ENCODE assay signal across 13 cellular contexts in genomic region chr11:73158356-73159051, GRCh38. TPM values are rescaled to one million over a fixed set of nuclear protein-coding genes. Genes with fewer than 3 reads are reported as not detected.
DNase-seq lines count a peak whose midpoint lies in the region; ATAC-seq and TF ChIP-seq lines count a peak whose summit lies in the region.
"Had no signal": no experiment of that assay in that cellular context is flagged by ENCODE, and none has a peak within 500 bp of the region (broad histone marks: within the 10 kb centered on the region; RNA-seq: fewer than 3 reads in every experiment).

No MANE protein-coding gene starts in this region.

- no peaks in the 10 kb centered on the region for H3K79me2 ChIP-seq in neural progenitor cell (ENCODE audit: low read depth)

- TF ChIP-seq POLR2A in body of pancreas (IDR thresholded peaks at IDR 0.05): no peak

- H3K9me3 ChIP-seq in Caco-2 (no peaks in the 10 kb centered on the region), neural progenitor cell (ENCODE audit: low read depth) (no peaks in the 10 kb centered on the region), body of pancreas (no peaks in the 10 kb centered on the region)
- H3K9me3 ChIP-seq: breast epithelium had no signal

- BruUV-seq in Caco-2 (replicated peaks; lab: Mats Ljungman, UMichigan): no TSS peak

- H3K27ac Mint-ChIP-seq in Caco-2 (ENCODE audit: unreplicated experiment): no peak overlapping the region
- peak overlapping the region; percentile 17 for H3K27ac Mint-ChIP-seq in neural progenitor cell
- H3K27ac Mint-ChIP-seq: activated CD4-positive, alpha-beta memory T cell treated with anti-CD3 and anti-CD28 coated beads, Interleukin-2, amount 10 ng/mL, durations not matched to agents 7 days and 5 days had no signal

- H3K4me1 ChIP-seq in Caco-2 (peaks cover 46% of the 10 kb centered on the region), neural progenitor cell (no peaks in the 10 kb centered on the region), body of pancreas (no peaks in the 10 kb centered on the region)
- H3K4me1 ChIP-seq: breast epithelium had no signal

- no peak overlapping the region for H3K4me2 ChIP-seq in neural progenitor cell

- H3K4me3 Mint-ChIP-seq in Caco-2 (ENCODE audit: unreplicated experiment) (no peak overlapping the region), neural progenitor cell (no peak overlapping the region)
- H3K4me3 Mint-ChIP-seq: activated CD4-positive, alpha-beta memory T cell treated with anti-CD3 and anti-CD28 coated beads, Interleukin-2, amount 10 ng/mL, durations not matched to agents 7 days and 5 days; CD8-positive, alpha-beta memory T cell had no signal

- POLR2A ChIA-PET in Caco-2 (lab: Charles Lee): interaction anchor here (0.6 to 2.4 kb wide), 4 partner anchors 14 to 959 kb away, joined by 3 to 12 read pairs (median 3); partner anchors contain the start of gene FCHSD2

- H4K20me1 ChIP-seq in neural progenitor cell (ENCODE audit: low read depth): no peaks in the 10 kb centered on the region

- no peak overlapping the region for H3K4me3 ChIP-seq in Caco-2 (ENCODE audit: low read depth, low read length)
- H3K4me3 ChIP-seq in neural progenitor cell: no peak overlapping the region
- no peak overlapping the region for H3K4me3 ChIP-seq in body of pancreas
- H3K4me3 ChIP-seq: breast epithelium had no signal

- no peaks in the 10 kb centered on the region for H3K9me3 Mint-ChIP-seq in Caco-2 (ENCODE audit: unreplicated experiment)
- no peaks in the 10 kb centered on the region for H3K9me3 Mint-ChIP-seq in neural progenitor cell
- H3K9me3 Mint-ChIP-seq: activated CD4-positive, alpha-beta memory T cell treated with anti-CD3 and anti-CD28 coated beads, Interleukin-2, amount 10 ng/mL, durations not matched to agents 7 days and 5 days; CD8-positive, alpha-beta memory T cell had no signal

- H3K36me3 ChIP-seq in Caco-2 (ENCODE audit: control insufficient read depth, insufficient read depth, low read length): no peaks in the 10 kb centered on the region
- H3K36me3 ChIP-seq in neural progenitor cell: no peaks in the 10 kb centered on the region
- no peaks in the 10 kb centered on the region for H3K36me3 ChIP-seq in body of pancreas (replicated peaks in 1 of 2; ENCODE audit: insufficient read depth in 1 of 2, low read depth in 2 of 2)
- H3K36me3 ChIP-seq: breast epithelium had no signal

- H3K9ac ChIP-seq in neural progenitor cell: no peak overlapping the region

- no peak overlapping the region for H2AFZ ChIP-seq in neural progenitor cell (replicated peaks)

- no peaks in the 10 kb centered on the region for H3K27me3 Mint-ChIP-seq in Caco-2 (ENCODE audit: insufficient read depth, unreplicated experiment)
- H3K27me3 Mint-ChIP-seq in neural progenitor cell (ENCODE audit: insufficient read depth, low read depth): peaks cover 9% of the 10 kb centered on the region

- ATAC-seq in body of pancreas (no peak), GM21515 (IDR thresholded peaks at IDR 0.05; ENCODE audit: unreplicated experiment) (no peak)

- H3K36me3 Mint-ChIP-seq in Caco-2 (ENCODE audit: insufficient read depth, unreplicated experiment) (no peaks in the 10 kb centered on the region), neural progenitor cell (peaks cover 1% of the 10 kb centered on the region)
- H3K36me3 Mint-ChIP-seq: CD8-positive, alpha-beta memory T cell had no signal

- H3K27ac ChIP-seq in neural progenitor cell (no peak overlapping the region), body of pancreas (no peak overlapping the region)

- H3K27me3 ChIP-seq in Caco-2 (replicated peaks; ENCODE audit: control insufficient read depth, insufficient read depth, low read length) (no peaks in the 10 kb centered on the region), neural progenitor cell (no peaks in the 10 kb centered on the region), body of pancreas (no peaks in the 10 kb centered on the region)
- H3K27me3 ChIP-seq: breast epithelium had no signal

- intact Hi-C loops in Caco-2 (cut with micrococcal nuclease; ENCODE audit: unreplicated experiment): no loop called here
- intact Hi-C loops in body of pancreas (cut with DNase I): no loop called here

- CTCF ChIA-PET in Caco-2 (lab: Charles Lee): interaction anchor here (0.6 to 2.0 kb wide), 8 partner anchors 16 to 475 kb away, joined by 3 to 15 read pairs (median 4); partner anchors contain the start of gene FCHSD2

- peaks cover 29% of the 10 kb centered on the region for H3K4me1 Mint-ChIP-seq in Caco-2 (ENCODE audit: low read depth, unreplicated experiment)
- peaks cover 11% of the 10 kb centered on the region for H3K4me1 Mint-ChIP-seq in neural progenitor cell

- DNase-seq in Caco-2 (peak; percentile 63 to 87), NCI-H146 treated with DMSO at 0.1 percent for 48 hours (lab: John Stamatoyannopoulos, UW; ENCODE audit: unreplicated experiment) (peak; percentile 16), fibroblast of peridontal ligament (ENCODE audit: extremely low read depth) (peak; percentile 89), neural progenitor cell (ENCODE audit: low spot score) (no peak), NCI-H1436 treated with DMSO at 0.1 percent for 48 hours (lab: John Stamatoyannopoulos, UW) (no peak), body of pancreas (no peak), SW 1271 (lab: John Stamatoyannopoulos, UW) (no peak)
- DNase-seq: activated CD4-positive, alpha-beta memory T cell treated with anti-CD3 and anti-CD28 coated beads, Interleukin-2, amount 10 ng/mL, durations not matched to agents 7 days and 5 days; CD8-positive, alpha-beta memory T cell; GOT3; NCI-H2107 had no signal

- TF ChIP-seq CTCF in Caco-2 (IDR thresholded peaks at IDR 0.05; ENCODE audit: insufficient read depth in 1 of 2, low read depth in 1 of 2, low read length in 1 of 2, severe bottlenecking in 1 of 2, unreplicated experiment in 1 of 2) (no peak), neural progenitor cell (IDR thresholded peaks at IDR 0.05) (no peak), body of pancreas (IDR thresholded peaks at IDR 0.05) (no peak)

- H3F3A ChIP-seq in neural progenitor cell (ENCODE audit: low read depth): no peaks in the 10 kb centered on the region

- WGBS in body of pancreas, 2 donors: 74 to 78% methylated on average over 8 of the region's 8 CpGs

RNA-seq across cellular contexts. Expression of gene FCHSD2, which starts 16.4 kb away (rescaled TPM):
- total RNA-seq in Caco-2 (2022) (27.2 and 32.7 TPM in 2 replicates), neural progenitor cell (ENCODE audit: low replicate concordance) (15.6 and 22.2 TPM in 2 replicates), body of pancreas (1 to 10 TPM; 7.3 to 8.0 TPM)

RNA-seq across cellular contexts. Expression of gene P2RY2, which starts 59.6 kb away (rescaled TPM):
- 10.4 and 11.4 TPM in 2 replicates for total RNA-seq in Caco-2 (2022)
- 0.45 and 0.84 TPM in 2 replicates for total RNA-seq in neural progenitor cell (ENCODE audit: low replicate concordance)
- total RNA-seq in body of pancreas: 1 to 10 TPM; 2.0 to 2.1 TPM
- total RNA-seq: activated CD4-positive, alpha-beta memory T cell treated with anti-CD3 and anti-CD28 coated beads, Interleukin-2, amount 10 ng/mL, durations not matched to agents 7 days and 5 days; CD8-positive, alpha-beta memory T cell had no signal

Comparison
In these comparisons a context has a peak if more than half of its experiments do, and no peak if none do; other contexts are left out.
1. DNase-seq: peak in Caco-2 (2 of 2), NCI-H146 treated with DMSO at 0.1 percent for 48 hours (single experiment) and fibroblast of peridontal ligament (single experiment); none in neural progenitor cell (single experiment), NCI-H1436 treated with DMSO at 0.1 percent for 48 hours (single experiment), body of pancreas (0 of 4) and SW 1271 (0 of 2).